Comparison of ENCODE assay signal across 14 cellular contexts in genomic region chr3:66638717-66639116, GRCh38.
DNase-seq lines count a peak whose midpoint lies in the region; ATAC-seq and TF ChIP-seq lines count a peak whose summit lies in the region.
"Had no signal": no experiment of that assay in that cellular context is flagged by ENCODE, and none has a peak within 500 bp of the region (broad histone marks: within the 10 kb centered on the region; RNA-seq: fewer than 3 reads in every experiment).

No MANE protein-coding gene starts in this region.

- H3K9me3 Mint-ChIP-seq in activated B cell treated with CpG ODN at 0.5 μM for 24 hours (no peaks in the 10 kb centered on the region), neural crest cell (peaks cover 7% of the 10 kb centered on the region)

- H3K36me3 Mint-ChIP-seq in activated B cell treated with CpG ODN at 0.5 μM for 24 hours (ENCODE audit: low read depth): no peaks in the 10 kb centered on the region
- peaks cover 3% of the 10 kb centered on the region for H3K36me3 Mint-ChIP-seq in neural crest cell (ENCODE audit: low read depth)

- no peak overlapping the region for H3K4me2 ChIP-seq in Loucy (ENCODE audit: low read depth, low read length, poor library complexity, severe bottlenecking)

- peak; percentile 36 for TF ChIP-seq CTCF in Loucy (conservative IDR thresholded peaks at IDR 0.05; ENCODE audit: low read length)
- TF ChIP-seq CTCF in activated B cell treated with CpG ODN at 0.5 μM for 24 hours (IDR thresholded peaks at IDR 0.05): no peak
- TF ChIP-seq CTCF in neural crest cell (conservative IDR thresholded peaks at IDR 0.05): peak; percentile 45
- TF ChIP-seq CTCF in adrenal gland (IDR thresholded peaks at IDR 0.05): no peak

- WGBS in adrenal gland, 4 donors: 30 to 48% (median 36%) methylated on average over 4 to 6 of the region's 6 CpGs

- no peak for DNase-seq in activated B cell treated with CpG ODN at 0.5 μM for 24 hours
- no peak for DNase-seq in neural crest cell (ENCODE audit: low read depth, low spot score)
- DNase-seq in NCI-H146 (lab: John Stamatoyannopoulos, UW): no peak
- no peak for DNase-seq in adrenal gland
- DNase-seq in SW 1271 (lab: John Stamatoyannopoulos, UW): no peak
- DNase-seq in GM03348 (ENCODE audit: low spot score): no peak
- DNase-seq: activated effector memory CD4-positive, alpha-beta T cell treated with Interleukin-2 at 50 U/mL for 16 hours; islet precursor cell; MG63; NCI-H524 treated with DMSO at 0.1 percent for 48 hours; testis had no signal

- TF ChIP-seq POLR2A in adrenal gland (IDR thresholded peaks at IDR 0.05): no peak

- H3K4me1 Mint-ChIP-seq in activated B cell treated with CpG ODN at 0.5 μM for 24 hours: peaks cover 10% of the 10 kb centered on the region
- H3K4me1 Mint-ChIP-seq in neural crest cell: peaks cover 80% of the 10 kb centered on the region

- H3K4me3 ChIP-seq in Loucy (ENCODE audit: low read length, poor library complexity, severe bottlenecking): no peak overlapping the region
- H3K4me3 ChIP-seq in adrenal gland: no peak overlapping the region
- H3K4me3 ChIP-seq: esophagus muscularis mucosa, MG63, testis had no signal

- H4K20me1 ChIP-seq in Loucy (ENCODE audit: insufficient read depth, low read length, poor library complexity, severe bottlenecking): no peaks in the 10 kb centered on the region

- POLR2A ChIA-PET in activated B cell treated with CpG ODN at 0.5 μM for 24 hours (lab: Charles Lee): no interaction called here

- H3K9me3 ChIP-seq in Loucy (ENCODE audit: insufficient read depth, low read depth, low read length): no peaks in the 10 kb centered on the region
- H3K9me3 ChIP-seq in adrenal gland (replicated peaks in 1 of 3): no peaks in the 10 kb centered on the region
- H3K9me3 ChIP-seq: esophagus muscularis mucosa, MG63, testis had no signal

- H3K27ac Mint-ChIP-seq in activated B cell treated with CpG ODN at 0.5 μM for 24 hours: no peak overlapping the region
- no peak overlapping the region for H3K27ac Mint-ChIP-seq in neural crest cell (ENCODE audit: unreplicated experiment)

- no peaks in the 10 kb centered on the region for H3K79me2 ChIP-seq in Loucy (ENCODE audit: insufficient read depth, low read length)

- no peak overlapping the region for H3K9ac ChIP-seq in Loucy (ENCODE audit: low read depth, low read length, poor library complexity, severe bottlenecking)

- intact Hi-C loops in activated B cell treated with CpG ODN at 0.5 μM for 24 hours (cut with micrococcal nuclease) (no loop called here), adrenal gland (cut with DNase I) (no loop called here)

- H3K4me1 ChIP-seq in Loucy (ENCODE audit: insufficient read depth, low read length, poor library complexity, severe bottlenecking): no peaks in the 10 kb centered on the region
- no peaks in the 10 kb centered on the region for H3K4me1 ChIP-seq in adrenal gland (replicated peaks in 1 of 2)
- H3K4me1 ChIP-seq: esophagus muscularis mucosa, testis had no signal

- CTCF ChIA-PET in activated B cell treated with CpG ODN at 0.5 μM for 24 hours (lab: Charles Lee): interaction anchor here (0.6 kb wide), 1 partner anchor 1253 kb away, joined by 3 read pairs; no protein-coding TSS in a partner anchor

- ATAC-seq in GM18519 (IDR thresholded peaks at IDR 0.05; ENCODE audit: low FRiP score, unreplicated experiment) (peak; percentile 85), activated B cell treated with CpG ODN at 0.5 μM for 24 hours (ENCODE audit: low read depth) (peak; percentile 42)

- peaks cover 4% of the 10 kb centered on the region for H3K27me3 Mint-ChIP-seq in activated B cell treated with CpG ODN at 0.5 μM for 24 hours
- H3K27me3 Mint-ChIP-seq in neural crest cell (ENCODE audit: low read depth): no peaks in the 10 kb centered on the region

- H2AFZ ChIP-seq in Loucy (ENCODE audit: low read length): no peak overlapping the region

- no peak overlapping the region for H3K4me3 Mint-ChIP-seq in activated B cell treated with CpG ODN at 0.5 μM for 24 hours
- peak overlapping the region; percentile 14 for H3K4me3 Mint-ChIP-seq in neural crest cell

- no peaks in the 10 kb centered on the region for H3K9me2 ChIP-seq in Loucy (replicated peaks; ENCODE audit: low read depth, low read length)

- H3K27me3 ChIP-seq in Loucy (ENCODE audit: insufficient read depth, low read length, poor library complexity, severe bottlenecking) (no peaks in the 10 kb centered on the region), adrenal gland (no peaks in the 10 kb centered on the region)
- H3K27me3 ChIP-seq: esophagus muscularis mucosa, MG63, testis had no signal

- H3F3A ChIP-seq in Loucy (ENCODE audit: low read depth): no peaks in the 10 kb centered on the region

- H3K27ac ChIP-seq in adrenal gland: no peak overlapping the region
- H3K27ac ChIP-seq: esophagus muscularis mucosa, testis had no signal

- no peaks in the 10 kb centered on the region for H3K36me3 ChIP-seq in Loucy (ENCODE audit: insufficient read depth, low read length)
- no peaks in the 10 kb centered on the region for H3K36me3 ChIP-seq in adrenal gland (replicated peaks in 1 of 2)
- H3K36me3 ChIP-seq: esophagus muscularis mucosa, MG63 had no signal

Comparison
In these comparisons a context has a peak if more than half of its experiments do, and no peak if none do; other contexts are left out.
1. CTCF ChIP-seq: peak in Loucy (single experiment) and neural crest cell (single experiment); none in activated B cell treated with CpG ODN at 0.5 μM for 24 hours (single experiment) and adrenal gland (0 of 6).